Comparison of ENCODE assay signal across 26 cellular contexts in the genomic region with DNA sequence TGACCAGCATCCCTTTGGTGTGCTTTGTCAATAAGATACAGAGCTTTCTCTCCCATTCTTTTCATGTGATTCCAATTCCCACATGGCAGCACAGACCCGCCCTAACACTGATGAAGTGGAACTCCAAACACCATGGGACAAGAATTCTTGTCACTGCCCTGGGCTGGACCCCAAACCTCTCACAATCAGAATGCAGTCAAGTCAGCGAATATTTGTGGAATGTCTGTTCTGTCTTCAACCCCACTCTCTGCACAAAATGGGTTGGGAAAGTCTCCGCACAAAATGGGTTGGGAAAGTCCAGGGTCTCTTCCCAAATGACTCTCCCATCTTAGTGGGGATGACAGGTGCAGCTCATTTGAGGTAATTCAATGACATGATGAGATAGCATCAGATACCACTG.
"Had no signal": no experiment of that assay in that cellular context is flagged by ENCODE, and none has a peak within 500 bp of the region (broad histone marks: within the 10 kb centered on the region; RNA-seq: fewer than 3 reads in every experiment).

No MANE protein-coding gene starts in this region.

- H3K79me2 ChIP-seq: hepatocyte had no signal

- FAIRE-seq: keratinocyte, pancreas, small intestine had no signal

- H3K27ac ChIP-seq: heart right ventricle, hepatocyte, left lung, lower lobe of right lung, pancreas, prostate gland, spleen, tibial nerve, upper lobe of left lung, vagina had no signal

- ATAC-seq: heart right ventricle; left lung; lower lobe of right lung; right cardiac atrium; stimulated activated effector memory CD8-positive, alpha-beta T cell treated with anti-CD3 and anti-CD28 coated beads, Interleukin-12 subunit alpha, Interleukin-12 subunit beta, amount 100 ng/mL, for 72 hours had no signal

- H3K27me3 ChIP-seq: heart right ventricle, hepatocyte, left lung, pancreas, tibial nerve, upper lobe of left lung, vagina had no signal

- H3K36me3 ChIP-seq: lower lobe of right lung, pancreas, prostate gland, vagina had no signal

- H2AFZ ChIP-seq: hepatocyte had no signal

- H3K27ac Mint-ChIP-seq: nephron; stimulated activated effector memory CD8-positive, alpha-beta T cell treated with anti-CD3 and anti-CD28 coated beads, Interleukin-12 subunit alpha, Interleukin-12 subunit beta, amount 100 ng/mL, for 72 hours; stimulated activated naive CD8-positive, alpha-beta T cell treated with anti-CD3 and anti-CD28 coated beads, Interleukin-15, Interleukin-2, amounts not matched to agents 100 ng/mL and 50 ng/mL, for 24 hours had no signal

- H3K4me1 Mint-ChIP-seq: naive B cell; neural crest cell; stimulated activated effector memory CD8-positive, alpha-beta T cell treated with anti-CD3 and anti-CD28 coated beads, Interleukin-12 subunit alpha, Interleukin-12 subunit beta, amount 100 ng/mL, for 72 hours had no signal

- H3K9me3 Mint-ChIP-seq: nephron; neural crest cell; stimulated activated effector memory CD8-positive, alpha-beta T cell treated with anti-CD3 and anti-CD28 coated beads, Interleukin-12 subunit alpha, Interleukin-12 subunit beta, amount 100 ng/mL, for 72 hours; stimulated activated naive CD8-positive, alpha-beta T cell treated with anti-CD3 and anti-CD28 coated beads, Interleukin-15, Interleukin-2, amounts not matched to agents 100 ng/mL and 50 ng/mL, for 24 hours had no signal

- H3K4me2 ChIP-seq: hepatocyte had no signal

- H3K9me3 ChIP-seq: heart right ventricle, left lung, lower lobe of right lung, pancreas, prostate gland, spleen, tibial nerve, upper lobe of left lung, vagina had no signal

- H3K4me3 Mint-ChIP-seq: nephron; neural crest cell; stimulated activated effector memory CD8-positive, alpha-beta T cell treated with anti-CD3 and anti-CD28 coated beads, Interleukin-12 subunit alpha, Interleukin-12 subunit beta, amount 100 ng/mL, for 72 hours; stimulated activated naive CD8-positive, alpha-beta T cell treated with anti-CD3 and anti-CD28 coated beads, Interleukin-15, Interleukin-2, amounts not matched to agents 100 ng/mL and 50 ng/mL, for 24 hours had no signal

- H3K4me3 ChIP-seq: heart right ventricle, hepatocyte, left lung, lower lobe of right lung, pancreas, prostate gland, spleen, tibial nerve, upper lobe of left lung, vagina had no signal

- DNase-seq: heart right ventricle; left colon; left lung; lower lobe of right lung; mammary epithelial cell; mesenchymal stem cell; naive B cell; nucleus accumbens; pancreas; retina; right cardiac atrium; spleen; stimulated activated CD4-positive, alpha-beta T cell treated with anti-CD3 and anti-CD28 coated beads, Interleukin-4, amount 100 ng/mL, for 24 hours; stimulated activated naive CD4-positive, alpha-beta T cell; substantia nigra; upper lobe of left lung had no signal

- H3K36me3 Mint-ChIP-seq: naive B cell; stimulated activated effector memory CD8-positive, alpha-beta T cell treated with anti-CD3 and anti-CD28 coated beads, Interleukin-12 subunit alpha, Interleukin-12 subunit beta, amount 100 ng/mL, for 72 hours had no signal

- H3K4me1 ChIP-seq: lower lobe of right lung, prostate gland had no signal
